ENCODE assay signal across 9 cellular contexts in the genomic region with DNA sequence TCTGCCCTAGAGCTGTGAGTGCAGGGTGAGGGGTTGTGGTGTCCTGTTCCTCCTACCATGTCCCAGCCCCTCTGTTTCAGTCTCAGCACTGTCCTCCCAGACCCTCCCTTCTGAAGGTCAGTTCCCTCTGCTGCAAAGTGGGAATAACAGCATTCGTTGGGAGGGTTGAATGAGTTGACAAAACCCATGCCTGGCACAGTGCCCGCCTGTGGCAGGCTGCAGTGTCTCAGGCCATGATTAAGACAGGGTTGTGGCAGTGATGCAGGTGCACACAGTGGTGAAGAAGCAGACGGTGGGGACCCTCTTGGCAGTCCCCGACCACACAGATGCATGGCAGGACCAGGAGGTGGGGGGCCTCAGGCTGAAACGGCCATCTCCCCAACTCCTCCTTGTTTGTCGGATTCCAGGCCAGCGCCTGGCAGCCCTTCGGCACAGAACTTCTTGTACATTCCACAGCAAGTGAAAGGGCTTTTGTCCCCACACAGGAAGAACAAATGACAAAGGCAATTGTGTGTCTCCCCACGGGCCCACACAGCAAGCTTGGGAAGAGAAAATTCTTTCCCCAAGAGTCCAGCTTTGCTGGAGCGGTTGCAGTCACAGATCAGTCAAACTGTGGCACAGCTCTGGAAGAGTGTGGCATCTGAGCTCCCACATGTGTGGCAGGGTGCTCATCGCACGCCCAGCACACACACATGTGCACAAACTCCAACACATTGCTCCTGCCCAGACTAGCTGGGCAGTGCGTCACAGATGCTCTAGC. TPM values are rescaled to one million over a fixed set of nuclear protein-coding genes. Genes with fewer than 3 reads are reported as not detected.
DNase-seq lines count a peak whose midpoint lies in the region; ATAC-seq and TF ChIP-seq lines count a peak whose summit lies in the region.
"Had no signal": no experiment of that assay in that cellular context is flagged by ENCODE, and none has a peak within 500 bp of the region (broad histone marks: within the 10 kb centered on the region; RNA-seq: fewer than 3 reads in every experiment).

No MANE protein-coding gene starts in this region.

- BruUV-seq in PC-3 (replicated peaks; lab: Mats Ljungman, UMichigan) = no TSS peak

- H3K27me3 ChIP-seq in PC-3 (ENCODE audit: low read length) (no peaks in the 10 kb centered on the region), iPS-15b (ENCODE audit: control insufficient read depth, insufficient read depth, low read length) (no peaks in the 10 kb centered on the region), thyroid gland (no peaks in the 10 kb centered on the region), esophagus squamous epithelium (no peaks in the 10 kb centered on the region)

- H4K20me1 ChIP-seq in PC-3 (ENCODE audit: low read length) = no peaks in the 10 kb centered on the region

- intact Hi-C loops in PC-3 (cut with micrococcal nuclease) (no loop called here), thyroid gland (cut with DNase I) (no loop called here), esophagus squamous epithelium (cut with DNase I) (no loop called here)

- ATAC-seq in HG02571 (IDR thresholded peaks at IDR 0.05; ENCODE audit: unreplicated experiment) (peak; percentile 12), PC-3 (no peak)

- H3K27ac ChIP-seq in PC-3 (ENCODE audit: low read length) (no peak overlapping the region), thyroid gland (peak overlapping the region; percentile 0 to 63 (median 38)), esophagus squamous epithelium (peak overlapping the region in 2 of 4 donors; percentile 52 to 69)

- no peaks in the 10 kb centered on the region for H3K79me2 ChIP-seq in PC-3 (ENCODE audit: low read length)

- POLR2A ChIA-PET in PC-3 (lab: Charles Lee; ENCODE audit: unreplicated experiment) = no interaction called here

- no peak for DNase-seq in GM12865 (ENCODE audit: low read depth)
- peak; percentile 26 for DNase-seq in PC-3
- peak; percentile 79 to 85 for DNase-seq in thyroid gland
- DNase-seq in SK-N-DZ (ENCODE audit: low spot score) = no peak
- no peak for DNase-seq in activated gamma-delta T cell treated with Interleukin-2 at 50 U/mL for 16 hours
- DNase-seq in esophagus squamous epithelium (lab: John Stamatoyannopoulos, UW) = no peak

- H3K9me3 ChIP-seq in PC-3 (ENCODE audit: low read length) (no peaks in the 10 kb centered on the region), iPS-15b (ENCODE audit: control insufficient read depth, insufficient read depth, low read length) (no peaks in the 10 kb centered on the region), thyroid gland (no peaks in the 10 kb centered on the region), esophagus squamous epithelium (no peaks in the 10 kb centered on the region)

- peaks cover 19% of the 10 kb centered on the region for H3K4me1 ChIP-seq in PC-3 (ENCODE audit: insufficient read depth, low read length)
- peaks cover 6% of the 10 kb centered on the region for H3K4me1 ChIP-seq in iPS-15b (ENCODE audit: control insufficient read depth, insufficient read depth, low read length)
- peaks cover 11 to 28% of the 10 kb centered on the region in 2 donors for H3K4me1 ChIP-seq in thyroid gland
- H3K4me1 ChIP-seq in esophagus squamous epithelium = peaks cover 0 to 15% (median 4%) of the 10 kb centered on the region in 3 donors

- no peaks in the 10 kb centered on the region for H3K36me3 ChIP-seq in PC-3 (ENCODE audit: low read depth, low read length)
- no peaks in the 10 kb centered on the region for H3K36me3 ChIP-seq in iPS-15b (ENCODE audit: control insufficient read depth, insufficient read depth, low read length)
- H3K36me3 ChIP-seq in thyroid gland = no peaks in the 10 kb centered on the region
- no peaks in the 10 kb centered on the region for H3K36me3 ChIP-seq in esophagus squamous epithelium
- H3K36me3 ChIP-seq: cardiac muscle cell had no signal

- CTCF ChIA-PET in PC-3 (lab: Charles Lee) = no interaction called here

- H3K4me2 ChIP-seq in PC-3 (ENCODE audit: low read length) = no peak overlapping the region

- WGBS in thyroid gland, 2 donors = 47 to 49% methylated on average over 8 to 12 of the region's 13 CpGs
- WGBS in esophagus squamous epithelium, 2 donors = 58 to 67% methylated on average over 4 to 7 of the region's 13 CpGs

- no peak overlapping the region for H2AFZ ChIP-seq in PC-3 (ENCODE audit: low read length)

- no peaks in the 10 kb centered on the region for H3K9me2 ChIP-seq in PC-3 (replicated peaks; ENCODE audit: low read length)

- TF ChIP-seq CTCF in GM12865 (IDR thresholded peaks at IDR 0.05; ENCODE audit: insufficient read depth, low read depth, low read length, missing control alignments) = no peak
- no peak for TF ChIP-seq CTCF in PC-3 (conservative IDR thresholded peaks at IDR 0.05; ENCODE audit: low read depth, low read length)
- TF ChIP-seq CTCF in thyroid gland (IDR thresholded peaks at IDR 0.05) = no peak
- TF ChIP-seq CTCF in esophagus squamous epithelium (IDR thresholded peaks at IDR 0.05) = no peak

- H3F3A ChIP-seq in PC-3 (ENCODE audit: low read length, unreplicated experiment) = no peaks in the 10 kb centered on the region

- H3K9ac ChIP-seq in PC-3 (ENCODE audit: low read length) = no peak overlapping the region
- H3K9ac ChIP-seq in iPS-15b (ENCODE audit: low read depth, low read length) = peak overlapping the region; percentile 39

- H3K4me3 ChIP-seq in GM12865 (ENCODE audit: low read depth, low read length) (peak overlapping the region; percentile 33), PC-3 (ENCODE audit: low read length) (no peak overlapping the region), iPS-15b (ENCODE audit: low read depth, low read length) (no peak overlapping the region), thyroid gland (replicated peaks in 1 of 3) (no peak overlapping the region), esophagus squamous epithelium (no peak overlapping the region)
- H3K4me3 ChIP-seq: cardiac muscle cell had no signal

- TF ChIP-seq POLR2A in thyroid gland (IDR thresholded peaks at IDR 0.05) = no peak
- TF ChIP-seq POLR2A in esophagus squamous epithelium (IDR thresholded peaks at IDR 0.05) = peak in 1 of 4 donors; percentile 22

RNA-seq across cellular contexts. Expression of a gene that starts 58.1 kb away (rescaled TPM):
- total RNA-seq in PC-3 (2014; rRNA removed) (223 and 235 TPM in 2 replicates), thyroid gland (100 to 1,000 TPM; 162 to 220 (median 183) TPM), esophagus squamous epithelium (10 to 100 TPM in 2 of 4 donors, 1 to 10 TPM in 2; 5.7 to 16.0 (median 10.2) TPM)
- polyA plus RNA-seq in SK-N-DZ (2014; cell fraction: cytosol; rRNA removed) = 0.06 TPM in 1 of 2 replicates, not detected in the other
- 1.5 and 2.1 TPM in 2 replicates for polyA plus RNA-seq in SK-N-DZ (2014; cell fraction: nucleus; rRNA removed)

Comparison
In these comparisons a context has a peak if more than half of its experiments do, and no peak if none do; other contexts are left out.
1. DNase-seq: peak in PC-3 (single experiment) and thyroid gland (2 of 2); none in GM12865 (single experiment), SK-N-DZ (single experiment), activated gamma-delta T cell treated with Interleukin-2 at 50 U/mL for 16 hours (single experiment) and esophagus squamous epithelium (single experiment).
2. RNA of a gene that starts 58.1 kb away (total RNA-seq): 223 to 235 TPM in PC-3 and 162 to 220 TPM in thyroid gland; 5.7 to 16.0 TPM in esophagus squamous epithelium; every median in the first group is over 4 times any median in the second.